Comparison of ENCODE assay signal across 29 cellular contexts in the genomic region with DNA sequence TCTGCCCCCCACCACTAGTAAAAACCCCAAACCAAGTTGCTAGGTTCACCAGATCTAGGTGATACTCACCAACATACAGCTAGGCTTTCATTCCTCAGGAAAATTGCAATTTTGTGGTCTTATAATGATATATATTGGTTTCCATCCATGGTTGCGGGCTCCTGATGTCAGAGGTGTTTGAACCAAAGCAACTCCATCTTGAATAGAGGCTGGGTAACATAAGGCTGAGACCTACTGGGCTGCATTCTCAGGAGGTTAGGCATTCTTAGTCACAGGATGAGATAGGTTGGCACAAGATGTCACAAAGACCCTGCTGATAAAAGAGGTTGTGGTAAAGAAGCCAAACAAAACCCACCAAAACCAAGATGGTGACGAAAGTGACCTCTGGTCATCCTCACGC. TPM values are rescaled to one million over a fixed set of nuclear protein-coding genes. Genes with fewer than 3 reads are reported as not detected.
DNase-seq lines count a peak whose midpoint lies in the region; ATAC-seq, FAIRE-seq and TF ChIP-seq lines count a peak whose summit lies in the region.
"Had no signal": no experiment of that assay in that cellular context is flagged by ENCODE, and none has a peak within 500 bp of the region (broad histone marks: within the 10 kb centered on the region; RNA-seq: fewer than 3 reads in every experiment).

No MANE protein-coding gene starts in this region.

- H3K27me3 Mint-ChIP-seq in activated CD8-positive, alpha-beta T cell treated with anti-CD3 and anti-CD28 coated beads for 36 hours, result no peaks in the 10 kb centered on the region
- H3K27me3 Mint-ChIP-seq in activated CD8-positive, alpha-beta T cell treated with anti-CD3 and anti-CD28 coated beads, Interleukin-2, amount 10 ng/mL, durations not matched to agents 7 days and 5 days (ENCODE audit: low read depth), result no peaks in the 10 kb centered on the region
- no peaks in the 10 kb centered on the region for H3K27me3 Mint-ChIP-seq in natural killer cell treated with Interleukin-12 subunit alpha and Interleukin-12 subunit beta and Interleukin-15 and Interleukin-18, amount 100 ng/mL, for 72 hours
- H3K27me3 Mint-ChIP-seq in natural killer cell (ENCODE audit: low read depth in 2 of 2), result no peaks in the 10 kb centered on the region
- H3K27me3 Mint-ChIP-seq: CD4-positive, CD25-positive, alpha-beta regulatory T cell; stimulated activated naive B cell treated with anti-CD40 and anti-IgM and Interleukin-4, amounts not matched to agents 10 μg/mL and 1 μg/mL and 100 μg/mL, for 72 hours had no signal

- peak; percentile 4 for ATAC-seq in activated CD8-positive, alpha-beta T cell treated with anti-CD3 and anti-CD28 coated beads for 36 hours
- no peak for ATAC-seq in activated CD8-positive, alpha-beta T cell treated with anti-CD3 and anti-CD28 coated beads, Interleukin-2, amount 10 ng/mL, durations not matched to agents 7 days and 5 days
- ATAC-seq in natural killer cell treated with Interleukin-12 subunit alpha and Interleukin-12 subunit beta and Interleukin-15 and Interleukin-18, amount 100 ng/mL, for 72 hours, result no peak
- no peak for ATAC-seq in natural killer cell
- ATAC-seq in Right ventricle myocardium superior (ENCODE audit: poor library complexity), result no peak
- no peak for ATAC-seq in GM19452 (IDR thresholded peaks at IDR 0.05; ENCODE audit: unreplicated experiment)
- ATAC-seq: A549, gastroesophageal sphincter, mucosa of descending colon had no signal

- H3K4me3 ChIP-seq in keratinocyte (ENCODE audit: control insufficient read depth in 2 of 3, extremely low read depth in 1 of 3, insufficient read depth in 2 of 3, low read depth in 1 of 3, low read length in 3 of 3), result no peak overlapping the region
- H3K4me3 ChIP-seq: A549, breast epithelium, dorsolateral prefrontal cortex, gastroesophageal sphincter, lung, mucosa of descending colon, PC-9 had no signal

- no peak for FAIRE-seq in keratinocyte (lab: Jason Lieb, UNC)
- FAIRE-seq: A549, TTC549 had no signal

- dilution Hi-C loops in keratinocyte (cut with MboI; ENCODE audit: extremely low pct_ligation_motif_present, low sequenced_read_pairs), result no loop called here

- POLR2A ChIA-PET in activated CD8-positive, alpha-beta T cell treated with anti-CD3 and anti-CD28 coated beads for 36 hours (lab: Charles Lee), result interaction anchor here (0.7 to 2.1 kb wide), 12 partner anchors 9 to 228 kb away, joined by 3 to 7 read pairs (median 4); no protein-coding TSS in a partner anchor
- POLR2A ChIA-PET in activated CD8-positive, alpha-beta T cell treated with anti-CD3 and anti-CD28 coated beads, Interleukin-2, amount 10 ng/mL, durations not matched to agents 7 days and 5 days (lab: Charles Lee), result no interaction called here

- H3K79me2 ChIP-seq in keratinocyte (ENCODE audit: control insufficient read depth, insufficient read depth, low read length), result no peaks in the 10 kb centered on the region

- peaks cover 4 to 7% of the 10 kb centered on the region in 2 experiments for H3K36me3 ChIP-seq in keratinocyte (ENCODE audit: control insufficient read depth in 2 of 2, extremely low read depth in 1 of 2, insufficient read depth in 2 of 2, low read length in 2 of 2)
- H3K36me3 ChIP-seq: breast epithelium had no signal

- peaks cover 10% of the 10 kb centered on the region for H3K4me1 Mint-ChIP-seq in activated CD8-positive, alpha-beta T cell treated with anti-CD3 and anti-CD28 coated beads for 36 hours (ENCODE audit: low read depth)
- no peaks in the 10 kb centered on the region for H3K4me1 Mint-ChIP-seq in activated CD8-positive, alpha-beta T cell treated with anti-CD3 and anti-CD28 coated beads, Interleukin-2, amount 10 ng/mL, durations not matched to agents 7 days and 5 days (ENCODE audit: low read depth)
- H3K4me1 Mint-ChIP-seq in natural killer cell treated with Interleukin-12 subunit alpha and Interleukin-12 subunit beta and Interleukin-15 and Interleukin-18, amount 100 ng/mL, for 72 hours (ENCODE audit: low read depth in 2 of 2), result peaks cover 20 to 36% of the 10 kb centered on the region in 2 donors
- H3K4me1 Mint-ChIP-seq in natural killer cell, result peaks cover 0 to 5% of the 10 kb centered on the region in 2 donors
- H3K4me1 Mint-ChIP-seq: CD4-positive, CD25-positive, alpha-beta regulatory T cell; nephron had no signal

- H3K27ac Mint-ChIP-seq in activated CD8-positive, alpha-beta T cell treated with anti-CD3 and anti-CD28 coated beads for 36 hours, result peak overlapping the region; percentile 5
- no peak overlapping the region for H3K27ac Mint-ChIP-seq in activated CD8-positive, alpha-beta T cell treated with anti-CD3 and anti-CD28 coated beads, Interleukin-2, amount 10 ng/mL, durations not matched to agents 7 days and 5 days
- peak overlapping the region; percentile 51 to 71 for H3K27ac Mint-ChIP-seq in natural killer cell treated with Interleukin-12 subunit alpha and Interleukin-12 subunit beta and Interleukin-15 and Interleukin-18, amount 100 ng/mL, for 72 hours
- peak overlapping the region in 1 of 2 donors; percentile 56 for H3K27ac Mint-ChIP-seq in natural killer cell
- H3K27ac Mint-ChIP-seq: CD4-positive, CD25-positive, alpha-beta regulatory T cell; nephron; stimulated activated naive B cell treated with anti-CD40 and anti-IgM and Interleukin-4, amounts not matched to agents 10 μg/mL and 1 μg/mL and 100 μg/mL, for 72 hours had no signal

- H2AFZ ChIP-seq in keratinocyte (ENCODE audit: control insufficient read depth, low read length), result no peak overlapping the region
- H2AFZ ChIP-seq: PC-9 had no signal

- intact Hi-C loops in activated CD8-positive, alpha-beta T cell treated with anti-CD3 and anti-CD28 coated beads for 36 hours (cut with micrococcal nuclease), result no loop called here
- intact Hi-C loops in natural killer cell (cut with micrococcal nuclease) (no loop called here), Right ventricle myocardium superior (cut with DNase I) (no loop called here)

- peak overlapping the region; percentile 25 for H3K27ac ChIP-seq in keratinocyte (ENCODE audit: control insufficient read depth, insufficient read depth, low read length)
- H3K27ac ChIP-seq: A549, breast epithelium, dorsolateral prefrontal cortex, gastroesophageal sphincter had no signal

- TF ChIP-seq CTCF in activated CD8-positive, alpha-beta T cell treated with anti-CD3 and anti-CD28 coated beads for 36 hours (IDR thresholded peaks at IDR 0.05), result no peak
- TF ChIP-seq CTCF in natural killer cell (IDR thresholded peaks at IDR 0.05) (no peak), keratinocyte (optimal IDR thresholded peaks at IDR 0.05 in 1 of 3, IDR thresholded peaks at IDR 0.05 in 1 of 3, conservative IDR thresholded peaks at IDR 0.05 in 1 of 3; ENCODE audit: extremely low read depth in 1 of 3, insufficient read depth in 2 of 3, low read length in 3 of 3) (no peak)

- peaks cover 9% of the 10 kb centered on the region for H3K4me1 ChIP-seq in keratinocyte (ENCODE audit: control insufficient read depth, extremely low read depth, insufficient read depth, low read length)
- H3K4me1 ChIP-seq: breast epithelium, gastroesophageal sphincter had no signal

- H3K9me3 ChIP-seq in keratinocyte (ENCODE audit: control insufficient read depth, low read depth, low read length), result no peaks in the 10 kb centered on the region
- H3K9me3 ChIP-seq: A549, breast epithelium, gastroesophageal sphincter, mucosa of descending colon had no signal

- no peaks in the 10 kb centered on the region for H4K20me1 ChIP-seq in keratinocyte (ENCODE audit: control insufficient read depth, extremely low read depth, insufficient read depth, low read length)

- H3K9me3 Mint-ChIP-seq in activated CD8-positive, alpha-beta T cell treated with anti-CD3 and anti-CD28 coated beads for 36 hours, result no peaks in the 10 kb centered on the region
- H3K9me3 Mint-ChIP-seq in activated CD8-positive, alpha-beta T cell treated with anti-CD3 and anti-CD28 coated beads, Interleukin-2, amount 10 ng/mL, durations not matched to agents 7 days and 5 days (ENCODE audit: insufficient read depth), result no peaks in the 10 kb centered on the region
- no peaks in the 10 kb centered on the region for H3K9me3 Mint-ChIP-seq in natural killer cell treated with Interleukin-12 subunit alpha and Interleukin-12 subunit beta and Interleukin-15 and Interleukin-18, amount 100 ng/mL, for 72 hours
- H3K9me3 Mint-ChIP-seq in natural killer cell, result no peaks in the 10 kb centered on the region
- H3K9me3 Mint-ChIP-seq: CD4-positive, CD25-positive, alpha-beta regulatory T cell; nephron; T-helper 1 cell treated with Interleukin-12 subunit alpha and Interleukin-12 subunit beta and Interleukin-4 antibody, amounts not matched to agents 30 μg/mL and 1 μg/mL, for 36 hours had no signal

- CTCF ChIA-PET in activated CD8-positive, alpha-beta T cell treated with anti-CD3 and anti-CD28 coated beads for 36 hours (lab: Charles Lee), result interaction anchor here (1.2 kb wide), 1 partner anchor 13 kb away, joined by 3 read pairs; no protein-coding TSS in a partner anchor
- CTCF ChIA-PET in activated CD8-positive, alpha-beta T cell treated with anti-CD3 and anti-CD28 coated beads, Interleukin-2, amount 10 ng/mL, durations not matched to agents 7 days and 5 days (lab: Charles Lee), result no interaction called here

- H3K27me3 ChIP-seq in keratinocyte (ENCODE audit: control insufficient read depth, extremely low read depth, insufficient read depth, low read length), result no peaks in the 10 kb centered on the region
- H3K27me3 ChIP-seq: breast epithelium, dorsolateral prefrontal cortex, gastroesophageal sphincter had no signal

- no peaks in the 10 kb centered on the region for H3K9me1 ChIP-seq in keratinocyte (ENCODE audit: control insufficient read depth, extremely low read depth, insufficient read depth, low read length)

- no peak for DNase-seq in activated CD8-positive, alpha-beta T cell treated with anti-CD3 and anti-CD28 coated beads for 36 hours
- no peak for DNase-seq in activated CD8-positive, alpha-beta T cell treated with anti-CD3 and anti-CD28 coated beads, Interleukin-2, amount 10 ng/mL, durations not matched to agents 7 days and 5 days
- no peak for DNase-seq in natural killer cell treated with Interleukin-12 subunit alpha and Interleukin-12 subunit beta and Interleukin-15 and Interleukin-18, amount 100 ng/mL, for 72 hours (ENCODE audit: low spot score)
- DNase-seq in natural killer cell (no peak), keratinocyte (ENCODE audit: low read depth, low spot score) (no peak), Right ventricle myocardium superior (no peak), NAMALWA (ENCODE audit: low spot score) (no peak)
- DNase-seq: activated CD4-positive, alpha-beta T cell treated with anti-CD3 and anti-CD28 coated beads for 1 hour; AML-193; anterior cingulate cortex; DMS79 treated with DMSO at 0.1 percent for 48 hours; dorsolateral prefrontal cortex; GDM1; Kasumi-1; mucosa of descending colon; MV-4-11; NCI-H1436 treated with DMSO at 0.1 percent for 48 hours; NCI-H345 had no signal

- H3K9ac ChIP-seq in keratinocyte (ENCODE audit: control insufficient read depth, extremely low read depth, insufficient read depth, low read length), result no peak overlapping the region

- no peak overlapping the region for H3K4me2 ChIP-seq in keratinocyte (ENCODE audit: control insufficient read depth, extremely low read depth, insufficient read depth, low read depth, low read length)
- H3K4me2 ChIP-seq: A549 had no signal

- peaks cover 56% of the 10 kb centered on the region for H3K36me3 Mint-ChIP-seq in activated CD8-positive, alpha-beta T cell treated with anti-CD3 and anti-CD28 coated beads for 36 hours (ENCODE audit: low read depth)
- H3K36me3 Mint-ChIP-seq in activated CD8-positive, alpha-beta T cell treated with anti-CD3 and anti-CD28 coated beads, Interleukin-2, amount 10 ng/mL, durations not matched to agents 7 days and 5 days (ENCODE audit: low read depth), result peaks cover 47% of the 10 kb centered on the region
- peaks cover 21% of the 10 kb centered on the region for H3K36me3 Mint-ChIP-seq in natural killer cell treated with Interleukin-12 subunit alpha and Interleukin-12 subunit beta and Interleukin-15 and Interleukin-18, amount 100 ng/mL, for 72 hours
- peaks cover 13% of the 10 kb centered on the region for H3K36me3 Mint-ChIP-seq in natural killer cell

- H3K4me3 Mint-ChIP-seq in activated CD8-positive, alpha-beta T cell treated with anti-CD3 and anti-CD28 coated beads for 36 hours, result no peak overlapping the region
- no peak overlapping the region for H3K4me3 Mint-ChIP-seq in activated CD8-positive, alpha-beta T cell treated with anti-CD3 and anti-CD28 coated beads, Interleukin-2, amount 10 ng/mL, durations not matched to agents 7 days and 5 days
- H3K4me3 Mint-ChIP-seq in natural killer cell treated with Interleukin-12 subunit alpha and Interleukin-12 subunit beta and Interleukin-15 and Interleukin-18, amount 100 ng/mL, for 72 hours, result no peak overlapping the region
- H3K4me3 Mint-ChIP-seq in natural killer cell, result no peak overlapping the region
- H3K4me3 Mint-ChIP-seq: CD4-positive, CD25-positive, alpha-beta regulatory T cell; nephron; stimulated activated naive B cell treated with anti-CD40 and anti-IgM and Interleukin-4, amounts not matched to agents 10 μg/mL and 1 μg/mL and 100 μg/mL, for 72 hours; T-helper 1 cell treated with Interleukin-12 subunit alpha and Interleukin-12 subunit beta and Interleukin-4 antibody, amounts not matched to agents 30 μg/mL and 1 μg/mL, for 36 hours had no signal

RNA-seq across cellular contexts. Expression of a gene that starts 30.6 kb away (rescaled TPM):
- total RNA-seq in activated CD8-positive, alpha-beta T cell treated with anti-CD3 and anti-CD28 coated beads for 36 hours, result 100 to 1,000 TPM; 476 to 491 TPM
- 100 to 1,000 TPM; 280 to 297 TPM for total RNA-seq in activated CD8-positive, alpha-beta T cell treated with anti-CD3 and anti-CD28 coated beads, Interleukin-2, amount 10 ng/mL, durations not matched to agents 7 days and 5 days
- 100 to 1,000 TPM; 319 to 328 TPM for total RNA-seq in natural killer cell treated with Interleukin-12 subunit alpha and Interleukin-12 subunit beta and Interleukin-15 and Interleukin-18, amount 100 ng/mL, for 72 hours
- 100 to 1,000 TPM; 137 to 183 (median 149) TPM for total RNA-seq in natural killer cell
- polyA plus RNA-seq in keratinocyte, result 197 to 352 TPM (median 286 TPM) in 3 replicates
- polyA plus RNA-seq in keratinocyte (2011; ENCODE audit: low read depth), result 870 TPM
- 227 and 270 TPM in 2 replicates for polyA plus RNA-seq in keratinocyte (2011; cell fraction: cytosol; rRNA removed)
- polyA plus RNA-seq in keratinocyte (2011; cell fraction: nucleus; rRNA removed), result 120 and 203 TPM in 2 replicates
- polyA plus RNA-seq in keratinocyte (2012; ENCODE audit: low replicate concordance), result 161 and 304 TPM in 2 replicates
- 44.8 to 115 TPM (median 55.0 TPM) in 3 replicates for polyA minus RNA-seq in keratinocyte
- 241 TPM for polyA minus RNA-seq in keratinocyte (2011; cell fraction: cytosol; rRNA and poly(A)+ RNA removed)
- 47.8 and 84.2 TPM in 2 replicates for polyA minus RNA-seq in keratinocyte (2011; cell fraction: nucleus; rRNA and poly(A)+ RNA removed)
- total RNA-seq in Right ventricle myocardium superior, result 111 TPM
